ENCODE assay signal across 8 cellular contexts in genomic region chr20:59680852-59681251, GRCh38.
"Had no signal": no experiment of that assay in that cellular context is flagged by ENCODE, and none has a peak within 500 bp of the region (broad histone marks: within the 10 kb centered on the region; RNA-seq: fewer than 3 reads in every experiment).

No MANE protein-coding gene starts in this region.

- DNase-seq: GM23248, GOT3, H7, HFFc6, IMR-90 had no signal

- H2AFZ ChIP-seq: GM23248 had no signal

- H3K27ac ChIP-seq: GM23248, HL-60 had no signal

- H3K4me1 ChIP-seq: HAP-1 had no signal

- H3K9ac ChIP-seq: GM23248 had no signal

- H3K36me3 ChIP-seq: HAP-1 had no signal

- ATAC-seq: HCT116 had no signal

- H3K9me3 ChIP-seq: HAP-1 had no signal

- H3K4me3 ChIP-seq: GM23248, HAP-1 had no signal
